Comparison of ENCODE assay signal across 28 cellular contexts in genomic region chr13:85535306-85535705, GRCh38.
"Had no signal": no experiment of that assay in that cellular context is flagged by ENCODE, and none has a peak within 500 bp of the region (broad histone marks: within the 10 kb centered on the region; RNA-seq: fewer than 3 reads in every experiment).

No MANE protein-coding gene starts in this region.

- H3K4me3 ChIP-seq: adrenal gland, body of pancreas, colonic mucosa, esophagus squamous epithelium, gastroesophageal sphincter, heart right ventricle had no signal

- H3K9me3 ChIP-seq: adrenal gland, body of pancreas, colonic mucosa, esophagus squamous epithelium, gastroesophageal sphincter, heart right ventricle had no signal

- H3K36me3 ChIP-seq: adrenal gland, colonic mucosa, esophagus squamous epithelium, gastroesophageal sphincter, heart right ventricle had no signal

- H3K27me3 ChIP-seq: adrenal gland, body of pancreas, colonic mucosa, esophagus squamous epithelium, gastroesophageal sphincter, heart right ventricle had no signal

- H3K4me1 ChIP-seq: adrenal gland, body of pancreas, colonic mucosa, esophagus squamous epithelium, gastroesophageal sphincter, heart right ventricle had no signal

- ATAC-seq: activated CD4-positive, alpha-beta T cell treated with anti-CD3 and anti-CD28 coated beads for 36 hours; activated CD8-positive, alpha-beta memory T cell treated with anti-CD3 and anti-CD28 coated beads, Interleukin-2, amount 10 ng/mL, durations not matched to agents 7 days and 5 days; activated CD8-positive, alpha-beta T cell treated with anti-CD3 and anti-CD28 coated beads, Interleukin-2, amount 10 ng/mL, durations not matched to agents 7 days and 5 days; activated naive CD8-positive, alpha-beta T cell treated with anti-CD3 and anti-CD28 coated beads, Interleukin-2, amount 50 U/mL, for 24 hours; body of pancreas; gastroesophageal sphincter; heart right ventricle had no signal

- H3K27ac ChIP-seq: adrenal gland, body of pancreas, colonic mucosa, epithelial cell of prostate, esophagus squamous epithelium, gastroesophageal sphincter, heart right ventricle had no signal

- DNase-seq: activated CD4-positive, alpha-beta memory T cell treated with anti-CD3 and anti-CD28 coated beads for 36 hours; activated CD4-positive, alpha-beta T cell treated with anti-CD3 and anti-CD28 coated beads for 36 hours; activated CD4-positive, alpha-beta T cell treated with anti-CD3 and anti-CD28 coated beads, Interleukin-2, amount 10 ng/mL, durations not matched to agents 24 days and 14 days; activated CD4-positive, CD25-positive, alpha-beta regulatory T cell; activated CD4-positive, CD25-positive, alpha-beta regulatory T cell treated with anti-CD3 and anti-CD28 coated beads, Interleukin-2, amount 50 U/mL, for 72 hours; activated CD8-positive, alpha-beta memory T cell treated with anti-CD3 and anti-CD28 coated beads, Interleukin-2, amount 10 ng/mL, durations not matched to agents 7 days and 5 days; activated CD8-positive, alpha-beta memory T cell treated with anti-CD3 and anti-CD28 coated beads, Interleukin-2, amount 50 U/mL, for 4 hours; activated CD8-positive, alpha-beta T cell treated with anti-CD3 and anti-CD28 coated beads, Interleukin-2, amount 10 ng/mL, durations not matched to agents 7 days and 5 days; activated effector memory CD4-positive, alpha-beta T cell treated with anti-CD3 and anti-CD28 coated beads, Interleukin-2, amount 50 U/mL, for 16 hours; activated naive CD4-positive, alpha-beta T cell treated with anti-CD3 and anti-CD28 coated beads for 36 hours; activated naive CD8-positive, alpha-beta T cell treated with anti-CD3 and anti-CD28 coated beads for 36 hours; activated naive CD8-positive, alpha-beta T cell treated with anti-CD3 and anti-CD28 coated beads, Interleukin-2, amount 50 U/mL, for 24 hours; activated T-cell treated with anti-CD3 and anti-CD28 coated beads, Interleukin-2, amount 50 U/mL, for 1 hour; activated T-cell treated with anti-CD3 and anti-CD28 coated beads, Interleukin-2, amount 50 U/mL, for 48 hours; adrenal gland; amygdala; aorta; body of pancreas; caudate nucleus; cerebellar nuclear complex; colonic mucosa; effector CD8-positive, alpha-beta T cell; esophagus squamous epithelium; foreskin melanocyte; heart right ventricle; T-helper 2 cell had no signal
